ENCODE assay signal across 8 cellular contexts in the genomic region with DNA sequence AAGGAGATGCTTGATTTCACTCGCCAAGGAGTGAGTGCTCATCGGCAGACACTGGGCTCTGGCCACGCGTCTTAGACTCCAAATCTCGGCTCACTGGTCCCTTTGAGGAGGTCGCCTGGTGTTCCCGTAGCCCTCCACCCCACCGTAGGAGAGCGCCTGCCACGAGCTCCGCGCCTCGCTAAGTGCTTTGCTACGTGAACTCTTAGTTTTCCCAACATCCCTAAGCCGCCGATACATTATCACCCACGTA. TPM values are rescaled to one million over a fixed set of nuclear protein-coding genes. Genes with fewer than 3 reads are reported as not detected.
DNase-seq lines count a peak whose midpoint lies in the region; ATAC-seq lines count a peak whose summit lies in the region.

No MANE protein-coding gene starts in this region.

- no peak overlapping the region for H3K27ac Mint-ChIP-seq in activated CD4-positive, alpha-beta memory T cell treated with anti-CD3 and anti-CD28 coated beads for 36 hours
- no peak overlapping the region for H3K27ac Mint-ChIP-seq in stimulated activated effector memory CD8-positive, alpha-beta T cell treated with anti-CD3 and anti-CD28 coated beads, Interleukin-12 subunit alpha, Interleukin-12 subunit beta, amount 100 ng/mL, for 72 hours

- POLR2A ChIA-PET in activated CD4-positive, alpha-beta memory T cell treated with anti-CD3 and anti-CD28 coated beads for 36 hours (lab: Charles Lee): no interaction called here

- DNase-seq in DMS153 treated with DMSO at 0.1 percent for 48 hours (lab: John Stamatoyannopoulos, UW; ENCODE audit: unreplicated experiment): peak; percentile 33
- no peak for DNase-seq in DMS153 (lab: John Stamatoyannopoulos, UW)
- DNase-seq in activated CD4-positive, alpha-beta memory T cell treated with anti-CD3 and anti-CD28 coated beads for 36 hours: no peak
- no peak for DNase-seq in stimulated activated effector memory CD8-positive, alpha-beta T cell treated with anti-CD3 and anti-CD28 coated beads, Interleukin-12 subunit alpha, Interleukin-12 subunit beta, amount 100 ng/mL, for 72 hours (ENCODE audit: low spot score in 2 of 2)
- no peak for DNase-seq in amniotic stem cell (lab: John Stamatoyannopoulos, UW)

- CTCF ChIA-PET in activated CD4-positive, alpha-beta memory T cell treated with anti-CD3 and anti-CD28 coated beads for 36 hours (lab: Charles Lee): interaction anchor here (1.5 to 5.3 kb wide), 3 partner anchors 298 to 796 kb away, joined by 5 to 67 read pairs (median 8); no protein-coding TSS in a partner anchor

- H3K4me3 ChIP-seq in iPS-11a (ENCODE audit: low read depth, low read length): peak overlapping the region; percentile 70

- peaks cover 58% of the 10 kb centered on the region for H3K27me3 Mint-ChIP-seq in activated CD4-positive, alpha-beta memory T cell treated with anti-CD3 and anti-CD28 coated beads for 36 hours

- no peaks in the 10 kb centered on the region for H3K9me3 Mint-ChIP-seq in activated CD4-positive, alpha-beta memory T cell treated with anti-CD3 and anti-CD28 coated beads for 36 hours
- H3K9me3 Mint-ChIP-seq in stimulated activated effector memory CD8-positive, alpha-beta T cell treated with anti-CD3 and anti-CD28 coated beads, Interleukin-12 subunit alpha, Interleukin-12 subunit beta, amount 100 ng/mL, for 72 hours: no peaks in the 10 kb centered on the region

- peak; percentile 17 for ATAC-seq in stimulated activated effector memory CD8-positive, alpha-beta T cell treated with anti-CD3 and anti-CD28 coated beads, Interleukin-12 subunit alpha, Interleukin-12 subunit beta, amount 100 ng/mL, for 72 hours
- no peak for ATAC-seq in GM19395 (IDR thresholded peaks at IDR 0.05; ENCODE audit: unreplicated experiment)
- ATAC-seq in GM21825 (IDR thresholded peaks at IDR 0.05; ENCODE audit: unreplicated experiment): no peak

- H3K4me3 Mint-ChIP-seq in activated CD4-positive, alpha-beta memory T cell treated with anti-CD3 and anti-CD28 coated beads for 36 hours: peak overlapping the region; percentile 54
- peak overlapping the region; percentile 74 for H3K4me3 Mint-ChIP-seq in stimulated activated effector memory CD8-positive, alpha-beta T cell treated with anti-CD3 and anti-CD28 coated beads, Interleukin-12 subunit alpha, Interleukin-12 subunit beta, amount 100 ng/mL, for 72 hours

- H3K36me3 Mint-ChIP-seq in activated CD4-positive, alpha-beta memory T cell treated with anti-CD3 and anti-CD28 coated beads for 36 hours: no peaks in the 10 kb centered on the region
- no peaks in the 10 kb centered on the region for H3K36me3 Mint-ChIP-seq in stimulated activated effector memory CD8-positive, alpha-beta T cell treated with anti-CD3 and anti-CD28 coated beads, Interleukin-12 subunit alpha, Interleukin-12 subunit beta, amount 100 ng/mL, for 72 hours

- H3K4me1 Mint-ChIP-seq in activated CD4-positive, alpha-beta memory T cell treated with anti-CD3 and anti-CD28 coated beads for 36 hours (ENCODE audit: low read depth): peaks cover 31% of the 10 kb centered on the region
- peaks cover 36% of the 10 kb centered on the region for H3K4me1 Mint-ChIP-seq in stimulated activated effector memory CD8-positive, alpha-beta T cell treated with anti-CD3 and anti-CD28 coated beads, Interleukin-12 subunit alpha, Interleukin-12 subunit beta, amount 100 ng/mL, for 72 hours

- intact Hi-C loops in activated CD4-positive, alpha-beta memory T cell treated with anti-CD3 and anti-CD28 coated beads for 36 hours (cut with micrococcal nuclease): loop anchor here (5.0 kb wide), 1 partner anchor 161 kb away; no protein-coding TSS in a partner anchor

RNA-seq across cellular contexts. Expression of a gene that starts 0.8 kb away (rescaled TPM):
- total RNA-seq in activated CD4-positive, alpha-beta memory T cell treated with anti-CD3 and anti-CD28 coated beads for 36 hours: under 1 TPM; 0.17 to 0.50 TPM
